Comparison of ENCODE assay signal across 8 cellular contexts in the genomic region with DNA sequence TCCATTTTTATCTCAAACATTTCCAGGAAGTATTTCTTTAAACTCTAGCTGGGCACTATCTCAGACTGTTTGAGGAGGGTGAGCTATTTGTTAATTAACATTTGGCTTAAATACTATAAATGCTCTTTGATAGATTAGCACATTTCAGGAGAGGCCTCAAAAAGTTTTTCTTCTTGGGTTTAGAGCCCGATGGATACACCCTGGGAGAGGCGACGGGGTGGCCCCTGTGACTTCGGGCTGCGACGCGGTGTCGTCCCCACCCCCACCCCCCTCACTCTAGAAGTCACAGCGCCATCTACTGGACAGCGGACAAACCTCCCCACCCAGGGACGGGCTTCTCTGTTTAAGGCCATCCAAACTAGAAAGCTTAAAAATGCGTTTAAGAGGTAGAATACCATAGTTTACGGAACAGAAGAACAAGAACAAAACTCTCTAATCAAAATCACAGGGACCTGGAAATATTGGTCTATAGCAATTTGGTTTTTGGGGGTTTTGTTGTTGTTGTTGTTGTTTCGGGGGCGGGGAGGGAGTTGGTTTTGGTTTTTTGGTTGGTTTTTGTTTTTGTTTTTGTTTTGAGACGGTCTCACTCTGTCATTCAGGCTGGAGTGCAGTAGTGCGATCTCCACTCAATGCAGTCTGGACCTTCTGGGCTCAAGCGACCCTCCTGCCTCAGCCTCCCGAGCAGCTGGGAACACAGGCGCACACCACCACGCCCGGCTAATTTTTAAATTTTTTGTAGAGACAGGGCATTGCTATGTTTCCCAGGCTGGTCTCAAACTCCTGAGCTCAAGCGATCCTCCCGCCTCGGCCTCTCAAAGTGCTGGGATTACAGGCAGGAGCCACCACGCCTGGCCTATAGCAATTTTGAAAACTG.
A peak's percentile ranks its signal among the peaks of the same experiment; 100 is the strongest.
DNase-seq lines count a peak whose midpoint lies in the region; ATAC-seq and TF ChIP-seq lines count a peak whose summit lies in the region.

No MANE protein-coding gene starts in this region.

- H3K9ac ChIP-seq in DND-41 (ENCODE audit: low read depth, low read length) = no peak overlapping the region
- H3K9ac ChIP-seq in IMR-90 (ENCODE audit: low read depth, low read length) = no peak overlapping the region

- dilution Hi-C loops in IMR-90 (cut with HindIII; ENCODE audit: low sequenced_read_pairs, unreplicated experiment) = no loop called here

- H2AK5ac ChIP-seq in IMR-90 (ENCODE audit: low read depth, low read length) = no peak overlapping the region

- H3K79me2 ChIP-seq in DND-41 (ENCODE audit: insufficient read depth, low read length) = no peaks in the 10 kb centered on the region

- H3K27me3 ChIP-seq in DND-41 (ENCODE audit: insufficient read depth, low read length, poor library complexity) = peaks cover 9% of the 10 kb centered on the region
- no peaks in the 10 kb centered on the region; the same call in 1 of the 2 replicates for H3K27me3 ChIP-seq in IMR-90 (ENCODE audit: control insufficient read depth, insufficient read depth, low read length)
- H3K27me3 ChIP-seq in brain microvascular endothelial cell (replicated peaks) = no peaks in the 10 kb centered on the region

- peak; percentile 37 for DNase-seq in DND-41
- DNase-seq in IMR-90 = peak; percentile 67
- peak; percentile 29 for DNase-seq in SK-N-DZ (ENCODE audit: low spot score)
- DNase-seq in brain microvascular endothelial cell = peak; percentile 63
- peak; percentile 89 for DNase-seq in iPS-NIHi7 (ENCODE audit: extremely low spot score)
- peak; percentile 54 for DNase-seq in stimulated activated CD4-positive, alpha-beta T cell treated with anti-CD3 and anti-CD28 coated beads, Interleukin-12 subunit alpha, Interleukin-12 subunit beta, amount 100 ng/mL, for 4 hours
- DNase-seq in mesenteric fat pad (ENCODE audit: low spot score) = no peak

- H2AFZ ChIP-seq in DND-41 (ENCODE audit: low read depth, low read length) = no peak overlapping the region
- H2AFZ ChIP-seq in IMR-90 (replicated peaks; ENCODE audit: low read length, poor library complexity) = peak overlapping the region; percentile 74

- no peaks in the 10 kb centered on the region for H3K79me1 ChIP-seq in IMR-90 (ENCODE audit: low read depth in 1 of 2, low read length in 2 of 2)

- H3K36me3 ChIP-seq in DND-41 (ENCODE audit: insufficient read depth, low read length) = no peaks in the 10 kb centered on the region
- no peaks in the 10 kb centered on the region for H3K36me3 ChIP-seq in IMR-90 (ENCODE audit: control insufficient read depth, insufficient read depth, low read length)
- no peaks in the 10 kb centered on the region for H3K36me3 ChIP-seq in brain microvascular endothelial cell (replicated peaks)

- 87 to 100% methylated on average over 2 to 3 of the region's 26 CpGs for WGBS in IMR-90 (ENCODE audit: extremely low coverage in 2 of 2, insufficient read length in 1 of 2), 2 experiments

- ATAC-seq in DND-41 (ENCODE audit: insufficient read depth, low read depth) (peak; percentile 74), IMR-90 (ENCODE audit: low read depth) (peak; percentile 92), GM18519 (IDR thresholded peaks at IDR 0.05; ENCODE audit: low FRiP score, unreplicated experiment) (no peak)

- POLR2A ChIA-PET in IMR-90 (lab: Charles Lee; ENCODE audit: unreplicated experiment) = interaction anchor here (0.5 to 0.6 kb wide), 2 partner anchors 214 to 529 kb away, joined by 3 to 4 read pairs; no protein-coding TSS in a partner anchor

- H2BK15ac ChIP-seq in IMR-90 (ENCODE audit: low read depth, low read length) = no peak overlapping the region

- H2BK20ac ChIP-seq in IMR-90 (ENCODE audit: low read depth, low read length) = no peak overlapping the region

- TF ChIP-seq RAD21 in IMR-90 (IDR thresholded peaks at IDR 0.05; ENCODE audit: low read length) = peak; percentile 90

- no peak overlapping the region for H2BK120ac ChIP-seq in IMR-90 (ENCODE audit: low read depth, low read length)

- no peak overlapping the region for H3K18ac ChIP-seq in IMR-90 (ENCODE audit: low read depth, low read length)

- H3K4me2 ChIP-seq in DND-41 (ENCODE audit: insufficient read depth, low read length) = no peak overlapping the region
- peak overlapping the region; percentile 92 for H3K4me2 ChIP-seq in IMR-90 (ENCODE audit: low read depth, low read length)

- no peak overlapping the region for H3K4me3 ChIP-seq in DND-41 (ENCODE audit: low read depth in 1 of 2, low read length in 2 of 2)
- peak overlapping the region; percentile 26; the same call in 1 of the 2 replicates for H3K4me3 ChIP-seq in IMR-90 (ENCODE audit: insufficient read depth, low read depth, low read length)
- H3K4me3 ChIP-seq in brain microvascular endothelial cell (ENCODE audit: low read depth, low read length) = peak overlapping the region; percentile 33

- TF ChIP-seq CTCF in DND-41 (IDR thresholded peaks at IDR 0.05; ENCODE audit: borderline replicate concordance, extremely low read depth, low read length, poor library complexity, severe bottlenecking) (peak; percentile 82), IMR-90 (conservative IDR thresholded peaks at IDR 0.05; ENCODE audit: low read depth, low read length) (peak; percentile 91), brain microvascular endothelial cell (IDR thresholded peaks at IDR 0.05; ENCODE audit: low read depth, low read length, missing control alignments) (peak; percentile 89)

- in situ Hi-C loops in IMR-90 (cut with MboI; ENCODE audit: low sequenced_read_pairs) = loop anchor here (5.0 kb wide), 1 partner anchor 496 kb away; a partner anchor contains a TSS
- in situ Hi-C loops in brain microvascular endothelial cell (cut with HindIII; ENCODE audit: low pct_ligation_motif_present, low sequenced_read_pairs) = loop anchor here (5.0 kb wide), 1 partner anchor 491 kb away; no protein-coding TSS in a partner anchor

- no peak overlapping the region for H2BK5ac ChIP-seq in IMR-90 (ENCODE audit: low read depth, low read length, poor library complexity, severe bottlenecking)

- no peaks in the 10 kb centered on the region for H4K20me1 ChIP-seq in DND-41 (ENCODE audit: insufficient read depth, low read length)
- H4K20me1 ChIP-seq in IMR-90 (ENCODE audit: insufficient read depth, low read length) = no peaks in the 10 kb centered on the region

- H3K14ac ChIP-seq in IMR-90 (replicated peaks; ENCODE audit: low read depth, low read length) = no peak overlapping the region

- no peak overlapping the region for H4K5ac ChIP-seq in IMR-90 (ENCODE audit: low read depth, low read length)

- H3K27ac ChIP-seq in DND-41 (ENCODE audit: low read length) (no peak overlapping the region), IMR-90 (ENCODE audit: insufficient read depth, low read length) (no peak overlapping the region), brain microvascular endothelial cell (peak overlapping the region; percentile 77)

- H3K9me3 ChIP-seq in DND-41 (ENCODE audit: insufficient read depth, low read length, severe bottlenecking) (no peaks in the 10 kb centered on the region), IMR-90 (ENCODE audit: control insufficient read depth, insufficient read depth, low read length) (no peaks in the 10 kb centered on the region)

- no TSS peak for BruUV-seq in IMR-90 (replicated peaks; lab: Mats Ljungman, UMichigan)

- H4K91ac ChIP-seq in IMR-90 (ENCODE audit: insufficient read depth, low read depth, low read length) = no peak overlapping the region

- no peak for TF ChIP-seq POLR2A in IMR-90 (IDR thresholded peaks at IDR 0.05; ENCODE audit: low read depth, low read length)

- H3K4ac ChIP-seq in IMR-90 (ENCODE audit: low read depth, low read length) = no peak overlapping the region

- H3K56ac ChIP-seq in IMR-90 (ENCODE audit: extremely low read depth, insufficient read depth, low read length) = no peak overlapping the region

- no peak overlapping the region; a peak in 1 of 4 replicates for H4K8ac ChIP-seq in IMR-90 (ENCODE audit: low read depth in 2 of 2, low read length in 2 of 2)

- intact Hi-C loops in IMR-90 (cut with micrococcal nuclease) = loop anchor here (1.0 to 10.0 kb wide), 4 partner anchors 138 to 499 kb away; no protein-coding TSS in a partner anchor

- no peaks in the 10 kb centered on the region for H3K9me1 ChIP-seq in IMR-90 (ENCODE audit: insufficient read depth, low read length)

- no peak overlapping the region for H3K23ac ChIP-seq in IMR-90 (ENCODE audit: low read depth, low read length)

- H3K4me1 ChIP-seq in DND-41 (ENCODE audit: insufficient read depth, low read length) = no peaks in the 10 kb centered on the region
- H3K4me1 ChIP-seq in IMR-90 (ENCODE audit: control insufficient read depth, insufficient read depth, low read length) = no peaks in the 10 kb centered on the region; the same call in 1 of the 2 replicates

- no peak overlapping the region for H2AK9ac ChIP-seq in IMR-90 (replicated peaks; ENCODE audit: low read depth, low read length, poor library complexity)

- CTCF ChIA-PET in IMR-90 (lab: Yijun Ruan, JAX) = interaction anchor here (0.5 to 2.0 kb wide), 22 partner anchors 9 to 500 kb away, joined by 3 to 18 read pairs (median 4); a partner anchor contains a TSS

TF ChIP-seq in IMR-90, 13 proteins besides CTCF, POLR2A, EP300 and RAD21:
- TF ChIP-seq MAZ (IDR thresholded peaks at IDR 0.05; ENCODE audit: borderline replicate concordance, low read depth, low read length) (no peak), SMC3 (IDR thresholded peaks at IDR 0.05; ENCODE audit: low read depth, low read length) (peak; percentile 89)

Comparison
In these comparisons a context has a peak if more than half of its experiments do, and no peak if none do; other contexts are left out.
1. H3K4me3 ChIP-seq: peak in IMR-90 (single experiment) and brain microvascular endothelial cell (single experiment); none in DND-41 (0 of 2).
2. Peak in every context shown above with its lines, with median percentiles within 50 percentile points of each other: CTCF ChIP-seq.